In the genomic region with DNA sequence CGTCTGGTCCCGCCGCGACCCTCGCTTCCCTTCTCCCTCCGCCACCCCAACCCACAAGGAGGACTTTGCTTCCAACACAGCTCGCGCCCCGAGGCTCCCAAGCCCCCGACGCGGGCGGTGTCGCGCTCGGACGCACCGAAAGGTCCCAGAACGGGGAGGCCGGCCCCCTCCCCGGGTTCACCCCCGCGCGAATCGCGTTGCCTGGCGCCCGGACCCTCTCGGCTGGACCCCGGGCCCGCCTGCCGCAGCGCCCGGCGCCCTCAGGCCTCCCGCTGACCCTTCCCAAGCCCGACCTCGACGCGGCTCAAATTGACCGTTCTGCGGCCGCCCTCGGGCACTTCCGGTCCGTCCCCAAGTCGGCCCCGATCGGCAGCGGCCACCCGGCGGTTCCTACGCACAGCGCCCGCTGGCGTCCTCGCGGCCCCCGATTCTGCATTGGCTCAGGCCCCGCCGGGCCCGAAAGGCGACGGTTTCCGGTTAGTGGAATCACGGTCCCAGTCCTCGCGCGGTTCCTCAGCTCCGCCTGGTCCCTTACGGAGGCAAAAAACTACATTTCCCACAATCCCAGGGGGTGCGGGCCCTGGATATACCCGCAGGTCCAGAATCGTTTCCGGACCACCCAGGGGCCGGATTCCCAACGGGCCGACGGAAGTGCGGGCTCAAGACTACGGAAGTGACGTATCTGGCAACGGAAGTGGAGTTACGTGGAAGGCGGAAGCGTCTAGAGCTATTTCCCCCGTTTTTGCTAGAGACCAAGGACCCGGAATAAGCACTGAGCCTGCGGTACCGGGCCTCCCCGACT, we compare ENCODE assay signal across 8 cellular contexts. TPM values are rescaled to one million over a fixed set of nuclear protein-coding genes. Genes with fewer than 3 reads are reported as not detected.
A peak's percentile ranks its signal among the peaks of the same experiment; 100 is the strongest.
DNase-seq lines count a peak whose midpoint lies in the region; ATAC-seq and TF ChIP-seq lines count a peak whose summit lies in the region.

TSS of gene AURKAIP1 (minus strand) at position 347 of the 802 bp plus-strand sequence. CDS start 451 bp downstream, outside the sequence.

- H3K9me3 ChIP-seq in DND-41 (ENCODE audit: insufficient read depth, low read length, severe bottlenecking) (no peaks in the 10 kb centered on the region), Peyer's patch (no peaks in the 10 kb centered on the region), muscle layer of colon (ENCODE audit: low read length) (no peaks in the 10 kb centered on the region)

- H2AFZ ChIP-seq in DND-41 (ENCODE audit: low read depth, low read length) (peak within 1 kb of the TSS; percentile 93), KMS-11 (ENCODE audit: low read depth) (peak within 1 kb of the TSS; percentile 64)

- peak; percentile 99 for DNase-seq in DND-41
- peak; percentile 97 to 99 (median 97) for DNase-seq in Peyer's patch
- DNase-seq in activated T-cell treated with anti-CD3 and anti-CD28 coated beads, Interleukin-2, amount 50 U/mL, for 48 hours = peak; percentile 95 to 97
- peak; percentile 86 for DNase-seq in stimulated activated CD8-positive, alpha-beta memory T cell treated with anti-CD3 and anti-CD28 coated beads, Interleukin-7, amount 100 ng/mL, for 24 hours (ENCODE audit: low read depth)

- ATAC-seq in DND-41 (ENCODE audit: insufficient read depth, low read depth) = peak; percentile 92
- ATAC-seq in GM21737 (IDR thresholded peaks at IDR 0.05; ENCODE audit: unreplicated experiment) = peak; percentile 77
- peak; percentile 92 for ATAC-seq in esophagus mucosa

- H3K27ac ChIP-seq in DND-41 (ENCODE audit: low read length) (peak within 1 kb of the TSS; percentile 93), KMS-11 (peak within 1 kb of the TSS; percentile 63), Peyer's patch (peak within 1 kb of the TSS; percentile 89 to 96 (median 90)), muscle layer of colon (ENCODE audit: low read depth, low read length) (peak within 1 kb of the TSS; percentile 98)

- H3K36me3 ChIP-seq in DND-41 (ENCODE audit: insufficient read depth, low read length) = peaks cover 28% of the 10 kb centered on the region
- H3K36me3 ChIP-seq in KMS-11 (ENCODE audit: insufficient read depth) = no peaks in the 10 kb centered on the region
- H3K36me3 ChIP-seq in Peyer's patch = peaks cover 0 to 14% (median 0%) of the 10 kb centered on the region in 3 donors
- peaks cover 14% of the 10 kb centered on the region for H3K36me3 ChIP-seq in muscle layer of colon (ENCODE audit: insufficient read depth, low read length)

- H3K27me3 ChIP-seq in DND-41 (ENCODE audit: insufficient read depth, low read length, poor library complexity) (no peaks in the 10 kb centered on the region), KMS-11 (ENCODE audit: insufficient read depth, low read depth) (no peaks in the 10 kb centered on the region), Peyer's patch (no peaks in the 10 kb centered on the region), muscle layer of colon (ENCODE audit: control insufficient read depth in 1 of 2, insufficient read depth in 2 of 2, low read length in 2 of 2) (no peaks in the 10 kb centered on the region)

- H3K79me2 ChIP-seq in DND-41 (ENCODE audit: insufficient read depth, low read length) = peaks cover 30% of the 10 kb centered on the region
- H3K79me2 ChIP-seq in KMS-11 (ENCODE audit: insufficient read depth, low read depth) = peaks cover 25% of the 10 kb centered on the region

- TF ChIP-seq CTCF in DND-41 (IDR thresholded peaks at IDR 0.05; ENCODE audit: borderline replicate concordance, extremely low read depth, low read length, poor library complexity, severe bottlenecking) (peak; percentile 46), KMS-11 (conservative IDR thresholded peaks at IDR 0.05; ENCODE audit: low read depth, low read length) (peak; percentile 28; the same call in 1 of the 2 replicates), Peyer's patch (IDR thresholded peaks at IDR 0.05) (peak; percentile 23 to 57 (median 38))

- peak within 1 kb of the TSS; percentile 100 for H3K9ac ChIP-seq in DND-41 (ENCODE audit: low read depth, low read length)
- peak within 1 kb of the TSS; percentile 79 for H3K9ac ChIP-seq in KMS-11
- H3K9ac ChIP-seq in muscle layer of colon (ENCODE audit: low read length) = peak within 1 kb of the TSS; percentile 53

- H4K20me1 ChIP-seq in DND-41 (ENCODE audit: insufficient read depth, low read length) (peaks cover 29% of the 10 kb centered on the region), KMS-11 (ENCODE audit: insufficient read depth) (no peaks in the 10 kb centered on the region)

- H3K4me2 ChIP-seq in DND-41 (ENCODE audit: insufficient read depth, low read length) (peak within 1 kb of the TSS; percentile 97), KMS-11 (peak within 1 kb of the TSS; percentile 96)

- TF ChIP-seq POLR2A in Peyer's patch (IDR thresholded peaks at IDR 0.05) = peak; percentile 39 to 68

- peaks cover 44% of the 10 kb centered on the region for H3K4me1 ChIP-seq in DND-41 (ENCODE audit: insufficient read depth, low read length)
- H3K4me1 ChIP-seq in KMS-11 (ENCODE audit: low read depth, poor library complexity, severe bottlenecking) = peaks cover 40% of the 10 kb centered on the region
- peaks cover 0 to 36% (median 20%) of the 10 kb centered on the region in 4 donors for H3K4me1 ChIP-seq in Peyer's patch
- H3K4me1 ChIP-seq in muscle layer of colon (ENCODE audit: insufficient read depth, low read length) = peaks cover 23% of the 10 kb centered on the region

- peak within 1 kb of the TSS; percentile 94 to 99 for H3K4me3 ChIP-seq in DND-41 (ENCODE audit: low read depth in 1 of 2, low read length in 2 of 2)
- peak within 1 kb of the TSS; percentile 89 for H3K4me3 ChIP-seq in KMS-11 (IDR thresholded peaks at IDR 0.05; ENCODE audit: insufficient read depth, low read depth, low read length)
- H3K4me3 ChIP-seq in Peyer's patch = peak within 1 kb of the TSS; percentile 78 to 99 (median 91)
- H3K4me3 ChIP-seq in muscle layer of colon (ENCODE audit: low read depth in 1 of 2, low read length in 2 of 2) = peak within 1 kb of the TSS; percentile 71 to 76

RNA-seq across cellular contexts. Expression of gene AURKAIP1, which starts in this region (rescaled TPM):
- total RNA-seq in Peyer's patch (100 to 1,000 TPM; 122 to 172 (median 134) TPM), esophagus mucosa (117 TPM)

Comparison
In these comparisons a context has a peak if more than half of its experiments do, and no peak if none do; other contexts are left out.
1. Peak in every context shown above with its lines: DNase-seq, ATAC-seq, H3K4me3 ChIP-seq and H3K27ac ChIP-seq.